8 cellular contexts compared by ENCODE assay signal in genomic region chrX:48521353-48522243, GRCh38. TPM values are rescaled to one million over a fixed set of nuclear protein-coding genes. Genes with fewer than 3 reads are reported as not detected.
A peak's percentile ranks its signal among the peaks of the same experiment; 100 is the strongest.
DNase-seq lines count a peak whose midpoint lies in the region; ATAC-seq, FAIRE-seq and TF ChIP-seq lines count a peak whose summit lies in the region.

Gene EBP, plus strand, starts transcription at chrX:48521808. Its CDS starts 1,964 bp downstream, at chrX:48523772.

- H3K14ac ChIP-seq in H1 (ENCODE audit: insufficient read length), result no peak within 1 kb of the TSS

- no peak for TF ChIP-seq RAD21 in H1 (IDR thresholded peaks at IDR 0.05 in 1 of 2, conservative IDR thresholded peaks at IDR 0.05 in 1 of 2; ENCODE audit: low read depth in 2 of 2, low read length in 2 of 2)

- H3K27ac ChIP-seq in H1 (ENCODE audit: low read depth, low read length), result peak within 1 kb of the TSS; percentile 79
- peak within 1 kb of the TSS; percentile 73 for H3K27ac ChIP-seq in mesendoderm (ENCODE audit: low read depth, low read length)

- no peaks in the 10 kb centered on the region for H3K27me3 ChIP-seq in H1 (replicated peaks in 1 of 4; ENCODE audit: control insufficient read depth in 3 of 4, extremely low read depth in 1 of 4, insufficient read depth in 3 of 4, low read length in 3 of 4)
- H3K27me3 ChIP-seq in mesendoderm (ENCODE audit: insufficient read depth, low read length, poor library complexity), result no peaks in the 10 kb centered on the region

- H2AK5ac ChIP-seq in H1 (ENCODE audit: low read depth, low read length) (no peak within 1 kb of the TSS; the same call in 1 of the 2 replicates), mesendoderm (ENCODE audit: low read length) (no peak within 1 kb of the TSS)

- no peaks in the 10 kb centered on the region for H3K79me1 ChIP-seq in H1 (ENCODE audit: low read depth, low read length)
- H3K79me1 ChIP-seq in mesendoderm (ENCODE audit: low read length), result no peaks in the 10 kb centered on the region

- H3K9me3 ChIP-seq in H1 (ENCODE audit: insufficient read depth in 2 of 2, low read depth in 1 of 2, low read length in 1 of 2), result no peaks in the 10 kb centered on the region

- H4K5ac ChIP-seq in H1 (ENCODE audit: insufficient read length, low read depth, low read length) (peak within 1 kb of the TSS; percentile 66), mesendoderm (ENCODE audit: low read length) (no peak within 1 kb of the TSS)

- H3K18ac ChIP-seq in H1 (ENCODE audit: extremely low read depth, low read length) (peak within 1 kb of the TSS; percentile 78; the same call in 1 of the 2 replicates), mesendoderm (ENCODE audit: low read length) (peak within 1 kb of the TSS; percentile 44)

- POLR2A ChIA-PET in H1 (lab: Charles Lee; ENCODE audit: partially characterized antibody), result interaction anchor here (0.8 to 1.4 kb wide), 5 partner anchors 10 to 66 kb away, joined by 3 to 5 read pairs (median 3); partner anchors contain the start of gene RBM3

- H2BK5ac ChIP-seq in H1 (ENCODE audit: low read depth, low read length), result peak within 1 kb of the TSS; percentile 85; the same call in 1 of the 2 replicates
- peak within 1 kb of the TSS; percentile 63 for H2BK5ac ChIP-seq in mesendoderm (ENCODE audit: low read length)

- H4K20me1 ChIP-seq in H1 (replicated peaks in 1 of 2; ENCODE audit: control insufficient read depth in 1 of 2, insufficient read depth in 2 of 2, low read length in 2 of 2), result no peaks in the 10 kb centered on the region

- H3K4me3 ChIP-seq in H1 (ENCODE audit: extremely low read depth in 1 of 4, insufficient read depth in 2 of 4, low read depth in 3 of 4, low read length in 4 of 4), result peak within 1 kb of the TSS; percentile 70 to 83 (median 74)
- peak within 1 kb of the TSS; percentile 87 for H3K4me3 ChIP-seq in mesendoderm (ENCODE audit: low read length)

- H3K79me2 ChIP-seq in H1 (ENCODE audit: control insufficient read depth in 1 of 2, insufficient read depth in 2 of 2, low read length in 2 of 2) (peaks cover 0 to 9% of the 10 kb centered on the region in 2 experiments; a peak in 2 of 4 replicates), mesendoderm (ENCODE audit: control insufficient read depth, insufficient read depth, low read length) (peaks cover 5% of the 10 kb centered on the region)

- TF ChIP-seq POLR2A in H1 (IDR thresholded peaks at IDR 0.05; ENCODE audit: control extremely low read depth in 1 of 2, low read depth in 2 of 2, low read length in 2 of 2), result peak in 1 of 2 experiments; percentile 84; a peak in 2 of 3 replicates

- H3K4ac ChIP-seq in H1 (replicated peaks; ENCODE audit: insufficient read length, low read depth, low read length) (peak within 1 kb of the TSS; percentile 32), mesendoderm (ENCODE audit: low read depth, low read length) (no peak within 1 kb of the TSS)

- ATAC-seq in GM21381 (IDR thresholded peaks at IDR 0.05; ENCODE audit: unreplicated experiment), result peak; percentile 94

- no peak for TF ChIP-seq CTCF in H1 (IDR thresholded peaks at IDR 0.05; ENCODE audit: control extremely low read depth in 1 of 3, insufficient read depth in 1 of 3, low read depth in 1 of 3, low read length in 3 of 3)

- DNase-seq in COLO829 (ENCODE audit: low spot score), result peak; percentile 91
- DNase-seq in HUDEP-2 (lab: John Stamatoyannopoulos, UW; ENCODE audit: unreplicated experiment in 76 of 76), result peak in 75 of 76 experiments; percentile 9 to 95 (median 85)
- DNase-seq in NOMO-1 treated with dmso at 0.1 percent for 144 hours (lab: John Stamatoyannopoulos, UW; ENCODE audit: unreplicated experiment), result peak; percentile 90
- DNase-seq in activated CD8-positive, alpha-beta memory T cell treated with anti-CD3 and anti-CD28 coated beads for 4 hours (ENCODE audit: low read depth in 2 of 2), result peak; percentile 77 to 84
- DNase-seq in H1 (ENCODE audit: low read depth in 1 of 2, low spot score in 2 of 2), result peak; percentile 70 to 88
- peak; percentile 95 for DNase-seq in mesendoderm
- DNase-seq in stimulated activated CD8-positive, alpha-beta memory T cell treated with anti-CD3 and anti-CD28 coated beads, Interleukin-12 subunit alpha, Interleukin-12 subunit beta, amount 100 ng/mL, for 4 hours (ENCODE audit: low read depth), result peak; percentile 77

- peaks cover 0 to 5% (median 0%) of the 10 kb centered on the region in 4 experiments; a peak in 1 of 7 replicates for H3K4me1 ChIP-seq in H1 (replicated peaks in 1 of 4; ENCODE audit: control insufficient read depth in 3 of 4, insufficient read depth in 4 of 4, low read length in 3 of 4)
- H3K4me1 ChIP-seq in mesendoderm (ENCODE audit: control insufficient read depth, low read depth, low read length), result no peaks in the 10 kb centered on the region

- H2AFZ ChIP-seq in H1 (ENCODE audit: low read length), result peak within 1 kb of the TSS; percentile 83; the same call in 1 of the 2 replicates

- H2BK20ac ChIP-seq in H1 (ENCODE audit: low read length), result no peak within 1 kb of the TSS

- H2BK12ac ChIP-seq in H1 (ENCODE audit: low read depth, low read length), result 0 out of 2 replicates have a peak within 1 kb of the TSS, but pooled peaks have one; percentile 19

- no peak for TF ChIP-seq EP300 in H1 (IDR thresholded peaks at IDR 0.05; ENCODE audit: borderline replicate concordance in 1 of 2, low read depth in 2 of 2, low read length in 2 of 2)

- peak within 1 kb of the TSS; percentile 68; the same call in 1 of the 2 replicates for H4K8ac ChIP-seq in H1 (ENCODE audit: extremely low read depth, insufficient read depth, low read length)
- H4K8ac ChIP-seq in mesendoderm (ENCODE audit: low read depth, low read length), result no peak within 1 kb of the TSS

- H2BK120ac ChIP-seq in H1 (replicated peaks; ENCODE audit: low read depth, low read length) (peak within 1 kb of the TSS; percentile 72), mesendoderm (ENCODE audit: low read depth, low read length) (no peak within 1 kb of the TSS)

- H3K9ac ChIP-seq in H1 (replicated peaks in 1 of 4; ENCODE audit: extremely low read depth in 1 of 4, low read depth in 3 of 4, low read length in 3 of 4) (peak within 1 kb of the TSS; percentile 66 to 86 (median 80)), mesendoderm (ENCODE audit: low read length) (peak within 1 kb of the TSS; percentile 92)

- H3K36me3 ChIP-seq in H1 (ENCODE audit: control insufficient read depth in 2 of 4, insufficient read depth in 4 of 4, low read length in 3 of 4) (peaks cover 2 to 19% (median 8%) of the 10 kb centered on the region in 4 experiments), mesendoderm (ENCODE audit: control insufficient read depth, insufficient read depth, low read length) (no peaks in the 10 kb centered on the region)

- FAIRE-seq in H1 (lab: Jason Lieb, UNC), result peak; percentile 28

- H3K23ac ChIP-seq in H1 (ENCODE audit: insufficient read length) (no peak within 1 kb of the TSS), mesendoderm (ENCODE audit: low read length) (peak within 1 kb of the TSS; percentile 24)

- peak within 1 kb of the TSS; percentile 58 to 84 for H3K4me2 ChIP-seq in H1 (ENCODE audit: insufficient read depth in 1 of 2, low read depth in 2 of 2, low read length in 2 of 2)
- H3K4me2 ChIP-seq in mesendoderm (ENCODE audit: low read length), result peak within 1 kb of the TSS; percentile 67

- whole genome bisulfite sequencing in H1 (ENCODE audit: extremely low coverage in 1 of 2, insufficient coverage in 1 of 2, insufficient read length in 1 of 2, insufficient replicate concordance in 2 of 2, low coverage in 1 of 2, low lambda C conversion rate in 2 of 2, missing lambda C conversion rate in 1 of 2), 2 experiments, result 3% methylated on average over 35 of the region's 66 CpGs; no CpG with 5 or more reads in 1 of the 2 experiments
- no CpG with 5 or more reads among the region's 66 CpGs for WGBS in mesendoderm (ENCODE audit: extremely low coverage, insufficient coverage, low lambda C conversion rate)

- CTCF ChIA-PET in H1 (lab: Charles Lee; ENCODE audit: partially characterized antibody), result no interaction called here

- peaks cover 2% of the 10 kb centered on the region; the same call in 1 of the 2 replicates for H3K23me2 ChIP-seq in H1 (ENCODE audit: low read depth, low read length)

- peak within 1 kb of the TSS; percentile 39 for H3K56ac ChIP-seq in H1 (replicated peaks; ENCODE audit: insufficient read length, low read depth, low read length)
- peak within 1 kb of the TSS; percentile 89 for H3K56ac ChIP-seq in mesendoderm (ENCODE audit: low read length)

- no peak within 1 kb of the TSS for H4K91ac ChIP-seq in H1 (replicated peaks; ENCODE audit: insufficient read length, low read length)

- H2BK15ac ChIP-seq in H1 (ENCODE audit: low read length) (no peak within 1 kb of the TSS), mesendoderm (replicated peaks; ENCODE audit: low read depth) (no peak within 1 kb of the TSS)

TF ChIP-seq in H1, 55 proteins besides CTCF, POLR2A, EP300 and RAD21 (continues in another document):
- peak; percentile 71; the same call in 1 of the 2 replicates for TF ChIP-seq PHF8 (conservative IDR thresholded peaks at IDR 0.05; ENCODE audit: low read depth, low read length)
- TF ChIP-seq TAF1 (IDR thresholded peaks at IDR 0.05; ENCODE audit: low read depth, low read length), result peak; percentile 33; the same call in 1 of the 2 replicates

RNA-seq across cellular contexts. Expression of gene EBP, which starts in this region (rescaled TPM):
- 143 and 145 TPM in 2 replicates for total RNA-seq in H1 (2021; fragmentation: NEBNext Ultra II Directional; extraction: Animal tissue kit (Norgen Biotek cat#: 25700))
- polyA plus RNA-seq in H1 (2011; rRNA removed), result 286 and 288 TPM in 2 replicates
- 201 TPM for polyA plus RNA-seq in H1 (2011; cell fraction: cytosol; rRNA removed)
- polyA plus RNA-seq in H1 (2011; cell fraction: nucleus; rRNA removed), result 280 TPM
- polyA plus RNA-seq in H1 (2012, experiment 1 of 2), result 113 to 201 TPM (median 196 TPM) in 4 replicates
- 239 TPM for polyA plus RNA-seq in H1 (2012, experiment 2 of 2)
- 197 TPM for polyA plus RNA-seq in H1 (2013, experiment 1 of 2)
- polyA plus RNA-seq in H1 (2013, experiment 2 of 2), result 213 TPM
- 234 and 273 TPM in 2 replicates for polyA minus RNA-seq in H1 (2011; rRNA and poly(A)+ RNA removed)
- polyA minus RNA-seq in H1 (2011; cell fraction: cytosol; rRNA and poly(A)+ RNA removed), result 97.8 TPM
- 59.6 TPM for polyA minus RNA-seq in H1 (2011; cell fraction: nucleus; rRNA and poly(A)+ RNA removed)
- 81.5 TPM for polyA plus RNA-seq in mesendoderm (2013, experiment 1 of 2)
- polyA plus RNA-seq in mesendoderm (2013, experiment 2 of 2), result 84.1 TPM

Comparison
In these comparisons a context has a peak if more than half of its experiments do, and no peak if none do; other contexts are left out.
1. Peak in every context shown above with its lines: DNase-seq, ATAC-seq, H3K4me3 ChIP-seq and H3K27ac ChIP-seq.